In the genomic region with DNA sequence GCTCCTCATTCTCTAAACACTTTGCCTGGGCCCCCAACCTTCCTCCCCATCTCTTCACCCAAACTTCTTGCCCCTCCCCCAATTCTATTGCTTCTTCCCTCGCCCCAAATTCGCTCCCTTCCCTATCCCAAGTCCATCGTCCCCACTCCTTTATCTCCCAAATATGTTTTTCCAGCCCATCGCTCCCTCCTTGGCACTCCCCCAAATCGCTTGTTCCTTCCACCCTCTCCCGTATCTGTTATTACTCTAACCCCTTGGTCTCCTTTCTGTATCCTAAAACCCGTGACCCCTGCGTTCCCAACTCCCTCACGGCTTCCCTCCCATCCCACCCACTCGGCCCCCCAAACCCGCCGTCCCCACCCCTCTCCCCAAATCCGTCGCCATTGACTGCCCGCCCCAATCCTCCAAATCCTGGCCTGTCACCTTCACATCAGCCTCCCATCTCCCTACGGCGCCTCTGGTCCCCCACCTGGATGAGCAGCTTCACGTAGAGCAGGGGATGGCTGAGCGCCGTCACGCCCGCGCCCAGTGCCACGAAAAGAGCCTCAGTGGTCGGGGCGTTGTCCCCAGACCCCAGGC, we compare ENCODE assay signal across 8 cellular contexts. TPM values are rescaled to one million over a fixed set of nuclear protein-coding genes. Genes with fewer than 3 reads are reported as not detected.
DNase-seq lines count a peak whose midpoint lies in the region; ATAC-seq and TF ChIP-seq lines count a peak whose summit lies in the region.

No MANE protein-coding gene starts in this region.

- peak overlapping the region; percentile 81 for H3K27ac ChIP-seq in Panc1 (ENCODE audit: low read length)
- H3K27ac ChIP-seq in hepatocyte, result peak overlapping the region; percentile 97
- peak overlapping the region; percentile 100 for H3K27ac ChIP-seq in temporal lobe (ENCODE audit: low read depth, low read length)

- H3K27ac Mint-ChIP-seq in glutamatergic neuron (ENCODE audit: unreplicated experiment), result no peak overlapping the region

- H3K79me2 ChIP-seq in hepatocyte, result peaks cover 60% of the 10 kb centered on the region

- no peak for TF ChIP-seq CTCF in Panc1 (IDR thresholded peaks at IDR 0.05)
- TF ChIP-seq CTCF in hepatocyte (IDR thresholded peaks at IDR 0.05; ENCODE audit: poor library complexity), result no peak
- TF ChIP-seq CTCF in glutamatergic neuron (IDR thresholded peaks at IDR 0.05; ENCODE audit: partially characterized antibody, unreplicated experiment), result no peak

- H3K27me3 Mint-ChIP-seq in glutamatergic neuron (ENCODE audit: unreplicated experiment), result peaks cover 7% of the 10 kb centered on the region

- H3K4me3 ChIP-seq in Panc1 (ENCODE audit: low read depth in 2 of 2, low read length in 2 of 2) (peak overlapping the region; percentile 72 to 97), hepatocyte (peak overlapping the region; percentile 99)

- H3K9me3 ChIP-seq in Panc1 (ENCODE audit: control insufficient read depth, insufficient read depth, low read depth, low read length), result no peaks in the 10 kb centered on the region
- H3K9me3 ChIP-seq in hepatocyte (ENCODE audit: low read depth), result no peaks in the 10 kb centered on the region

- peaks cover 5% of the 10 kb centered on the region for H3K9me3 Mint-ChIP-seq in glutamatergic neuron (ENCODE audit: unreplicated experiment)

- H3K4me1 ChIP-seq in Panc1 (ENCODE audit: control insufficient read depth, insufficient read depth, low read length) (peaks cover 23% of the 10 kb centered on the region), hepatocyte (ENCODE audit: insufficient read depth) (peaks cover 22% of the 10 kb centered on the region)

- no peaks in the 10 kb centered on the region for H3K36me3 Mint-ChIP-seq in glutamatergic neuron (ENCODE audit: unreplicated experiment)

- POLR2A ChIA-PET in Panc1 (lab: Charles Lee), result interaction anchor here (0.6 to 0.8 kb wide), 3 partner anchors 33 to 265 kb away, joined by 3 to 7 read pairs (median 5); no protein-coding TSS in a partner anchor

- H3K36me3 ChIP-seq in Panc1 (ENCODE audit: control insufficient read depth, insufficient read depth, low read length) (peaks cover 3% of the 10 kb centered on the region; the same call in 1 of the 2 replicates), hepatocyte (replicated peaks; ENCODE audit: insufficient read depth, low read depth) (no peaks in the 10 kb centered on the region)

- H3K27me3 ChIP-seq in Panc1 (ENCODE audit: control insufficient read depth, insufficient read depth, low read length) (no peaks in the 10 kb centered on the region), hepatocyte (no peaks in the 10 kb centered on the region)

- CTCF ChIA-PET in Panc1 (lab: Charles Lee), result interaction anchor here (1.0 kb wide), 1 partner anchor 8 kb away, joined by 3 read pairs; no protein-coding TSS in a partner anchor

- H3K4me1 Mint-ChIP-seq in glutamatergic neuron (ENCODE audit: low read depth, unreplicated experiment), result peaks cover 17% of the 10 kb centered on the region

- peak overlapping the region; percentile 83 for H3K4me2 ChIP-seq in hepatocyte

- H4K20me1 ChIP-seq in hepatocyte (ENCODE audit: insufficient read depth, poor library complexity, severe bottlenecking), result peaks cover 40% of the 10 kb centered on the region

- H3K9me2 ChIP-seq in hepatocyte (replicated peaks; ENCODE audit: insufficient read depth), result no peaks in the 10 kb centered on the region

- BruUV-seq in Panc1 (replicated peaks; lab: Mats Ljungman, UMichigan), result no TSS peak

- no peak for DNase-seq in activated CD4-positive, CD25-positive, alpha-beta regulatory T cell treated with anti-CD3 and anti-CD28 coated beads, Interleukin-2, amount 50 U/mL, for 72 hours
- DNase-seq in Panc1 (ENCODE audit: low read depth, low spot score), result no peak
- DNase-seq in hepatocyte (ENCODE audit: low spot score), result no peak
- DNase-seq in RKO (ENCODE audit: low spot score), result no peak
- no peak for DNase-seq in glutamatergic neuron

- peak overlapping the region; percentile 49 for H2AFZ ChIP-seq in hepatocyte

- 2% methylated on average over 19 of the region's 26 CpGs for WGBS in hepatocyte (ENCODE audit: low lambda C conversion rate, missing lambda C conversion rate)

- intact Hi-C loops in Panc1 (cut with micrococcal nuclease; ENCODE audit: unreplicated experiment), result loop anchor here (10.0 kb wide), 1 partner anchor 101 kb away; the partner anchor contains the start of gene C6orf89

- H3K4me3 Mint-ChIP-seq in glutamatergic neuron (ENCODE audit: unreplicated experiment), result no peak overlapping the region

- in situ Hi-C loops in Panc1 (cut with HindIII; ENCODE audit: low pct_unique_long_range_greater_than_20kb, low sequenced_read_pairs), result no loop called here

- peak; percentile 2 to 9 for ATAC-seq in activated CD4-positive, CD25-positive, alpha-beta regulatory T cell treated with anti-CD3 and anti-CD28 coated beads, Interleukin-2, amount 50 U/mL, for 24 hours
- ATAC-seq in Panc1 (peak; percentile 9), GM21723 (IDR thresholded peaks at IDR 0.05; ENCODE audit: unreplicated experiment) (no peak)

RNA-seq across cellular contexts. Expression of gene MTCH1, which starts 0.5 kb away (rescaled TPM):
- total RNA-seq in Panc1 (2021; ENCODE audit: unreplicated experiment) (223 TPM), hepatocyte (184 and 203 TPM in 2 replicates), temporal lobe (131 TPM), glutamatergic neuron (ENCODE audit: unreplicated experiment) (179 TPM)
- 267 TPM for polyA plus RNA-seq in Panc1 (2012; ENCODE audit: insufficient read length)
- 359 and 395 TPM in 2 replicates for polyA plus RNA-seq in hepatocyte

RNA-seq across cellular contexts. Expression of gene FGD2, which starts 20.0 kb away (rescaled TPM):
- total RNA-seq in Panc1 (2021; ENCODE audit: unreplicated experiment) (0.10 TPM), hepatocyte (2.5 and 4.6 TPM in 2 replicates), temporal lobe (2.2 TPM), glutamatergic neuron (ENCODE audit: unreplicated experiment) (not detected)
- polyA plus RNA-seq in Panc1 (2012; ENCODE audit: insufficient read length), result 0.16 TPM
- 3.7 and 5.2 TPM in 2 replicates for polyA plus RNA-seq in hepatocyte

RNA-seq across cellular contexts. Expression of gene PI16, which starts 30.9 kb away (rescaled TPM):
- total RNA-seq in Panc1 (2021; ENCODE audit: unreplicated experiment) (not detected), hepatocyte (not detected in 2 replicates), temporal lobe (0.25 TPM), glutamatergic neuron (ENCODE audit: unreplicated experiment) (not detected)
- polyA plus RNA-seq in Panc1 (2012; ENCODE audit: insufficient read length), result not detected
- polyA plus RNA-seq in hepatocyte, result 0.28 TPM in 1 of 2 replicates, not detected in the other
